Comparison of ENCODE assay signal across 1 cellular context in the genomic region with DNA sequence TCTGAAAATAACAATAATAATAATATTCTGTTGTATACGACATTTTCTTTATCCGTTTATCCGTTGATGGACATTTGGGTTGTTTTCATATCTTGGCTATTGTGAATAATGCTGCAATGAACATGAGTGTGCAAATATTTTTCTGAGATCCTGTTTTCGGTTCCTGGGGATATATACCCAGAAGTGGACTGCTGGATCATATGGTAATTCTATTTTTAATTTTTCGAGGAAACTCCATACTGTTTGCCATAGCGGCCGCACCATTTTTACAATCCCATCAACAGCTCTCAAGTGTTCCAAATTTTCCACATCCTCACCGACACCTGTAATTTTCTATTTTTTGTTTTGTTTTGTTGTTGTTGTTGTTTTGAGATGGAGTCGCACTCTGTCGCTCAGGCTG.
TF ChIP-seq lines count a peak whose summit lies in the region.

No MANE protein-coding gene starts in this region.

TF ChIP-seq in K562, 482 proteins besides CTCF, POLR2A, EP300 and RAD21:
- peak; percentile 85 for TF ChIP-seq CBX2 (IDR thresholded peaks at IDR 0.05; ENCODE audit: insufficient read depth, low read length, poor library complexity, severe bottlenecking)
- TF ChIP-seq, protein P1, sequence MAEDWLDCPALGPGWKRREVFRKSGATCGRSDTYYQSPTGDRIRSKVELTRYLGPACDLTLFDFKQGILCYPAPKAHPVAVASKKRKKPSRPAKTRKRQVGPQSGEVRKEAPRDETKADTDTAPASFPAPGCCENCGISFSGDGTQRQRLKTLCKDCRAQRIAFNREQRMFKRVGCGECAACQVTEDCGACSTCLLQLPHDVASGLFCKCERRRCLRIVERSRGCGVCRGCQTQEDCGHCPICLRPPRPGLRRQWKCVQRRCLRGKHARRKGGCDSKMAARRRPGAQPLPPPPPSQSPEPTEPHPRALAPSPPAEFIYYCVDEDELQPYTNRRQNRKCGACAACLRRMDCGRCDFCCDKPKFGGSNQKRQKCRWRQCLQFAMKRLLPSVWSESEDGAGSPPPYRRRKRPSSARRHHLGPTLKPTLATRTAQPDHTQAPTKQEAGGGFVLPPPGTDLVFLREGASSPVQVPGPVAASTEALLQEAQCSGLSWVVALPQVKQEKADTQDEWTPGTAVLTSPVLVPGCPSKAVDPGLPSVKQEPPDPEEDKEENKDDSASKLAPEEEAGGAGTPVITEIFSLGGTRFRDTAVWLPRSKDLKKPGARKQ (CRISPR knock-in tag; IDR thresholded peaks at IDR 0.05): no peak
